In genomic region chr22:18001040-18001893, GRCh38 we compare ENCODE assay signal across 8 cellular contexts. TPM values are rescaled to one million over a fixed set of nuclear protein-coding genes. Genes with fewer than 3 reads are reported as not detected.
DNase-seq lines count a peak whose midpoint lies in the region; ATAC-seq lines count a peak whose summit lies in the region.

No MANE protein-coding gene starts in this region.

- DNase-seq in GM04503 (ENCODE audit: low read depth) (peak; percentile 90), OCI-M1 (lab: John Stamatoyannopoulos, UW) (peak; percentile 98), epidermal melanocyte (ENCODE audit: insufficient read length, low spot score) (peak; percentile 99), mesenteric fat pad (ENCODE audit: low spot score) (peak; percentile 92)
- DNase-seq in Jurkat, Clone E6-1 (ENCODE audit: low read depth, low spot score) = peak; percentile 97
- peak; percentile 68 for DNase-seq in activated T-cell treated with anti-CD3 and anti-CD28 coated beads, Interleukin-2, amount 50 U/mL, for 1 hour
- peak; percentile 42 for DNase-seq in stimulated activated CD8-positive, alpha-beta memory T cell treated with anti-CD3 and anti-CD28 coated beads, Interleukin-12 subunit alpha, Interleukin-12 subunit beta, amount 100 ng/mL, for 4 hours (ENCODE audit: low read depth)

- ATAC-seq in GM18870 (IDR thresholded peaks at IDR 0.05; ENCODE audit: unreplicated experiment) = no peak

- peak overlapping the region; percentile 81 for H3K4me3 ChIP-seq in Jurkat, Clone E6-1 (ENCODE audit: low read length)

RNA-seq across cellular contexts. Expression of gene MICAL3, which starts 23.1 kb away (rescaled TPM):
- 18.3 TPM for polyA plus RNA-seq in Jurkat, Clone E6-1 (2012; ENCODE audit: insufficient read depth, insufficient read length)
- total RNA-seq in mesenteric fat pad = 65.2 TPM

Comparison
In these comparisons a context has a peak if more than half of its experiments do, and no peak if none do; other contexts are left out.
1. DNase-seq: peak in every context shown above with its lines; median percentile 99 in epidermal melanocyte; 98 in OCI-M1; 97 in Jurkat, Clone E6-1; 92 in mesenteric fat pad; 90 in GM04503; 68 in activated T-cell treated with anti-CD3 and anti-CD28 coated beads, Interleukin-2, amount 50 U/mL, for 1 hour; 42 in stimulated activated CD8-positive, alpha-beta memory T cell treated with anti-CD3 and anti-CD28 coated beads, Interleukin-12 subunit alpha, Interleukin-12 subunit beta, amount 100 ng/mL, for 4 hours.